Comparison of ENCODE assay signal across 2 cellular contexts in the genomic region with DNA sequence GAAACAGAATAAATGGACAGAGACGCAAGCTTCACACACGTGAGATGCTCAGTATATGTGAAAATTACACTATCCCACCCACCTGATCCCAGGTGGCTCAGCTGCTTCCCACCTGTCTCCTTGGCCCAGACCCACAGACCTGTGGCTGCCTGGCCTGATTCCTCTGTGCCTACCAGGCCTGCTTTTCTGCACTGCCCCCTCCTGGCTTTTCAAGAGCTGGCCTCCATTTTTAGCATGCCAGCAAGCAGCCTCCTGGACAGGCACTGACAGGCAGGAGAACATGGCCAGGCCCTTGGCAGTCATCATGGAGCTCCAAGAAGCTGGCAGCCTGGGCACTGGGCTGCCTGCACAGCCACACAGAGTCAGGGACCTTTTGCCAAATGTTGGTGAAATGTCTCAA.
TF ChIP-seq lines count a peak whose summit lies in the region.

No MANE protein-coding gene starts in this region.

TF ChIP-seq in GM23338, 12 proteins besides CTCF, POLR2A, EP300 and RAD21 (continues in another document):
- TF ChIP-seq, protein P1, sequence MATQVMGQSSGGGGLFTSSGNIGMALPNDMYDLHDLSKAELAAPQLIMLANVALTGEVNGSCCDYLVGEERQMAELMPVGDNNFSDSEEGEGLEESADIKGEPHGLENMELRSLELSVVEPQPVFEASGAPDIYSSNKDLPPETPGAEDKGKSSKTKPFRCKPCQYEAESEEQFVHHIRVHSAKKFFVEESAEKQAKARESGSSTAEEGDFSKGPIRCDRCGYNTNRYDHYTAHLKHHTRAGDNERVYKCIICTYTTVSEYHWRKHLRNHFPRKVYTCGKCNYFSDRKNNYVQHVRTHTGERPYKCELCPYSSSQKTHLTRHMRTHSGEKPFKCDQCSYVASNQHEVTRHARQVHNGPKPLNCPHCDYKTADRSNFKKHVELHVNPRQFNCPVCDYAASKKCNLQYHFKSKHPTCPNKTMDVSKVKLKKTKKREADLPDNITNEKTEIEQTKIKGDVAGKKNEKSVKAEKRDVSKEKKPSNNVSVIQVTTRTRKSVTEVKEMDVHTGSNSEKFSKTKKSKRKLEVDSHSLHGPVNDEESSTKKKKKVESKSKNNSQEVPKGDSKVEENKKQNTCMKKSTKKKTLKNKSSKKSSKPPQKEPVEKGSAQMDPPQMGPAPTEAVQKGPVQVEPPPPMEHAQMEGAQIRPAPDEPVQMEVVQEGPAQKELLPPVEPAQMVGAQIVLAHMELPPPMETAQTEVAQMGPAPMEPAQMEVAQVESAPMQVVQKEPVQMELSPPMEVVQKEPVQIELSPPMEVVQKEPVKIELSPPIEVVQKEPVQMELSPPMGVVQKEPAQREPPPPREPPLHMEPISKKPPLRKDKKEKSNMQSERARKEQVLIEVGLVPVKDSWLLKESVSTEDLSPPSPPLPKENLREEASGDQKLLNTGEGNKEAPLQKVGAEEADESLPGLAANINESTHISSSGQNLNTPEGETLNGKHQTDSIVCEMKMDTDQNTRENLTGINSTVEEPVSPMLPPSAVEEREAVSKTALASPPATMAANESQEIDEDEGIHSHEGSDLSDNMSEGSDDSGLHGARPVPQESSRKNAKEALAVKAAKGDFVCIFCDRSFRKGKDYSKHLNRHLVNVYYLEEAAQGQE (IDR thresholded peaks at IDR 0.05; ENCODE audit: unreplicated experiment) = no peak
- TF ChIP-seq NANOG (IDR thresholded peaks at IDR 0.05; ENCODE audit: borderline replicate concordance) (no peak), CREB1 (CRISPR knock-in tag; IDR thresholded peaks at IDR 0.05; ENCODE audit: low read depth) (no peak), EZH2 (IDR thresholded peaks at IDR 0.05; ENCODE audit: low read depth, unreplicated experiment) (no peak), STAT1 (IDR thresholded peaks at IDR 0.05; ENCODE audit: unreplicated experiment) (no peak), JUNB (IDR thresholded peaks at IDR 0.05; ENCODE audit: unreplicated experiment) (no peak), POLR2AphosphoS5 (IDR thresholded peaks at IDR 0.05; ENCODE audit: low read depth) (no peak), EZH2phosphoT487 (IDR thresholded peaks at IDR 0.05; ENCODE audit: unreplicated experiment) (no peak)
- TF ChIP-seq, protein P2, sequence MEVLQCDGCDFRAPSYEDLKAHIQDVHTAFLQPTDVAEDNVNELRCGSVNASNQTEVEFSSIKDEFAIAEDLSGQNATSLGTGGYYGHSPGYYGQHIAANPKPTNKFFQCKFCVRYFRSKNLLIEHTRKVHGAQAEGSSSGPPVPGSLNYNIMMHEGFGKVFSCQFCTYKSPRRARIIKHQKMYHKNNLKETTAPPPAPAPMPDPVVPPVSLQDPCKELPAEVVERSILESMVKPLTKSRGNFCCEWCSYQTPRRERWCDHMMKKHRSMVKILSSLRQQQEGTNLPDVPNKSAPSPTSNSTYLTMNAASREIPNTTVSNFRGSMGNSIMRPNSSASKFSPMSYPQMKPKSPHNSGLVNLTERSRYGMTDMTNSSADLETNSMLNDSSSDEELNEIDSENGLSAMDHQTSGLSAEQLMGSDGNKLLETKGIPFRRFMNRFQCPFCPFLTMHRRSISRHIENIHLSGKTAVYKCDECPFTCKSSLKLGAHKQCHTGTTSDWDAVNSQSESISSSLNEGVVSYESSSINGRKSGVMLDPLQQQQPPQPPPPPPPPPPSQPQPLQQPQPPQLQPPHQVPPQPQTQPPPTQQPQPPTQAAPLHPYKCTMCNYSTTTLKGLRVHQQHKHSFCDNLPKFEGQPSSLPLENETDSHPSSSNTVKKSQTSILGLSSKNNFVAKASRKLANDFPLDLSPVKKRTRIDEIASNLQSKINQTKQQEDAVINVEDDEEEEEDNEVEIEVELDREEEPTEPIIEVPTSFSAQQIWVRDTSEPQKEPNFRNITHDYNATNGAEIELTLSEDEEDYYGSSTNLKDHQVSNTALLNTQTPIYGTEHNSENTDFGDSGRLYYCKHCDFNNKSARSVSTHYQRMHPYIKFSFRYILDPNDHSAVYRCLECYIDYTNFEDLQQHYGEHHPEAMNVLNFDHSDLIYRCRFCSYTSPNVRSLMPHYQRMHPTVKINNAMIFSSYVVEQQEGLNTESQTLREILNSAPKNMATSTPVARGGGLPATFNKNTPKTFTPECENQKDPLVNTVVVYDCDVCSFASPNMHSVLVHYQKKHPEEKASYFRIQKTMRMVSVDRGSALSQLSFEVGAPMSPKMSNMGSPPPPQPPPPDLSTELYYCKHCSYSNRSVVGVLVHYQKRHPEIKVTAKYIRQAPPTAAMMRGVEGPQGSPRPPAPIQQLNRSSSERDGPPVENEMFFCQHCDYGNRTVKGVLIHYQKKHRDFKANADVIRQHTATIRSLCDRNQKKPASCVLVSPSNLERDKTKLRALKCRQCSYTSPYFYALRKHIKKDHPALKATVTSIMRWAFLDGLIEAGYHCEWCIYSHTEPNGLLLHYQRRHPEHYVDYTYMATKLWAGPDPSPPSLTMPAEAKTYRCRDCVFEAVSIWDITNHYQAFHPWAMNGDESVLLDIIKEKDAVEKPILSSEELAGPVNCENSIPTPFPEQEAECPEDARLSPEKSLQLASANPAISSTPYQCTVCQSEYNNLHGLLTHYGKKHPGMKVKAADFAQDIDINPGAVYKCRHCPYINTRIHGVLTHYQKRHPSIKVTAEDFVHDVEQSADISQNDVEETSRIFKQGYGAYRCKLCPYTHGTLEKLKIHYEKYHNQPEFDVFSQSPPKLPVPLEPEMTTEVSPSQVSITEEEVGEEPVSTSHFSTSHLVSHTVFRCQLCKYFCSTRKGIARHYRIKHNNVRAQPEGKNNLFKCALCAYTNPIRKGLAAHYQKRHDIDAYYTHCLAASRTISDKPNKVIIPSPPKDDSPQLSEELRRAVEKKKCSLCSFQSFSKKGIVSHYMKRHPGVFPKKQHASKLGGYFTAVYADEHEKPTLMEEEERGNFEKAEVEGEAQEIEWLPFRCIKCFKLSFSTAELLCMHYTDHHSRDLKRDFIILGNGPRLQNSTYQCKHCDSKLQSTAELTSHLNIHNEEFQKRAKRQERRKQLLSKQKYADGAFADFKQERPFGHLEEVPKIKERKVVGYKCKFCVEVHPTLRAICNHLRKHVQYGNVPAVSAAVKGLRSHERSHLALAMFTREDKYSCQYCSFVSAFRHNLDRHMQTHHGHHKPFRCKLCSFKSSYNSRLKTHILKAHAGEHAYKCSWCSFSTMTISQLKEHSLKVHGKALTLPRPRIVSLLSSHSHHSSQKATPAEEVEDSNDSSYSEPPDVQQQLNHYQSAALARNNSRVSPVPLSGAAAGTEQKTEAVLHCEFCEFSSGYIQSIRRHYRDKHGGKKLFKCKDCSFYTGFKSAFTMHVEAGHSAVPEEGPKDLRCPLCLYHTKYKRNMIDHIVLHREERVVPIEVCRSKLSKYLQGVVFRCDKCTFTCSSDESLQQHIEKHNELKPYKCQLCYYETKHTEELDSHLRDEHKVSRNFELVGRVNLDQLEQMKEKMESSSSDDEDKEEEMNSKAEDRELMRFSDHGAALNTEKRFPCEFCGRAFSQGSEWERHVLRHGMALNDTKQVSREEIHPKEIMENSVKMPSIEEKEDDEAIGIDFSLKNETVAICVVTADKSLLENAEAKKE (CRISPR knock-in tag; IDR thresholded peaks at IDR 0.05) = no peak
- TF ChIP-seq, protein P3, sequence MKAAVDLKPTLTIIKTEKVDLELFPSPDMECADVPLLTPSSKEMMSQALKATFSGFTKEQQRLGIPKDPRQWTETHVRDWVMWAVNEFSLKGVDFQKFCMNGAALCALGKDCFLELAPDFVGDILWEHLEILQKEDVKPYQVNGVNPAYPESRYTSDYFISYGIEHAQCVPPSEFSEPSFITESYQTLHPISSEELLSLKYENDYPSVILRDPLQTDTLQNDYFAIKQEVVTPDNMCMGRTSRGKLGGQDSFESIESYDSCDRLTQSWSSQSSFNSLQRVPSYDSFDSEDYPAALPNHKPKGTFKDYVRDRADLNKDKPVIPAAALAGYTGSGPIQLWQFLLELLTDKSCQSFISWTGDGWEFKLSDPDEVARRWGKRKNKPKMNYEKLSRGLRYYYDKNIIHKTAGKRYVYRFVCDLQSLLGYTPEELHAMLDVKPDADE (IDR thresholded peaks at IDR 0.05) = no peak

TF ChIP-seq in WTC11, 78 proteins besides CTCF, POLR2A, EP300 and RAD21 (continued from another document):
- TF ChIP-seq, protein P4, sequence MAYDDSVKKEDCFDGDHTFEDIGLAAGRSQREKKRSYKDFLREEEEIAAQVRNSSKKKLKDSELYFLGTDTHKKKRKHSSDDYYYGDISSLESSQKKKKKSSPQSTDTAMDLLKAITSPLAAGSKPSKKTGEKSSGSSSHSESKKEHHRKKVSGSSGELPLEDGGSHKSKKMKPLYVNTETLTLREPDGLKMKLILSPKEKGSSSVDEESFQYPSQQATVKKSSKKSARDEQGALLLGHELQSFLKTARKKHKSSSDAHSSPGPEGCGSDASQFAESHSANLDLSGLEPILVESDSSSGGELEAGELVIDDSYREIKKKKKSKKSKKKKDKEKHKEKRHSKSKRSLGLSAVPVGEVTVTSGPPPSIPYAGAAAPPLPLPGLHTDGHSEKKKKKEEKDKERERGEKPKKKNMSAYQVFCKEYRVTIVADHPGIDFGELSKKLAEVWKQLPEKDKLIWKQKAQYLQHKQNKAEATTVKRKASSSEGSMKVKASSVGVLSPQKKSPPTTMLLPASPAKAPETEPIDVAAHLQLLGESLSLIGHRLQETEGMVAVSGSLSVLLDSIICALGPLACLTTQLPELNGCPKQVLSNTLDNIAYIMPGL (CRISPR knock-in tag; IDR thresholded peaks at IDR 0.05) = no peak
- TF ChIP-seq OVOL2 (CRISPR knock-in tag; IDR thresholded peaks at IDR 0.05; ENCODE audit: borderline replicate concordance) (no peak), ELF4 (CRISPR knock-in tag; IDR thresholded peaks at IDR 0.05; ENCODE audit: low read depth) (no peak), NFATC4 (CRISPR knock-in tag; IDR thresholded peaks at IDR 0.05) (no peak), TEAD4 (CRISPR knock-in tag; IDR thresholded peaks at IDR 0.05) (no peak), GRHL2 (CRISPR knock-in tag; IDR thresholded peaks at IDR 0.05; ENCODE audit: insufficient replicate concordance, severe bottlenecking) (no peak), CREM (CRISPR knock-in tag; IDR thresholded peaks at IDR 0.05) (no peak)
- TF ChIP-seq, protein P5, sequence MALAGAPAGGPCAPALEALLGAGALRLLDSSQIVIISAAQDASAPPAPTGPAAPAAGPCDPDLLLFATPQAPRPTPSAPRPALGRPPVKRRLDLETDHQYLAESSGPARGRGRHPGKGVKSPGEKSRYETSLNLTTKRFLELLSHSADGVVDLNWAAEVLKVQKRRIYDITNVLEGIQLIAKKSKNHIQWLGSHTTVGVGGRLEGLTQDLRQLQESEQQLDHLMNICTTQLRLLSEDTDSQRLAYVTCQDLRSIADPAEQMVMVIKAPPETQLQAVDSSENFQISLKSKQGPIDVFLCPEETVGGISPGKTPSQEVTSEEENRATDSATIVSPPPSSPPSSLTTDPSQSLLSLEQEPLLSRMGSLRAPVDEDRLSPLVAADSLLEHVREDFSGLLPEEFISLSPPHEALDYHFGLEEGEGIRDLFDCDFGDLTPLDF (CRISPR knock-in tag; IDR thresholded peaks at IDR 0.05) = no peak
- TF ChIP-seq, protein P6, sequence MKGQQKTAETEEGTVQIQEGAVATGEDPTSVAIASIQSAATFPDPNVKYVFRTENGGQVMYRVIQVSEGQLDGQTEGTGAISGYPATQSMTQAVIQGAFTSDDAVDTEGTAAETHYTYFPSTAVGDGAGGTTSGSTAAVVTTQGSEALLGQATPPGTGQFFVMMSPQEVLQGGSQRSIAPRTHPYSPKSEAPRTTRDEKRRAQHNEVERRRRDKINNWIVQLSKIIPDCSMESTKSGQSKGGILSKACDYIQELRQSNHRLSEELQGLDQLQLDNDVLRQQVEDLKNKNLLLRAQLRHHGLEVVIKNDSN (CRISPR knock-in tag; IDR thresholded peaks at IDR 0.05) = no peak
- TF ChIP-seq, protein P7, sequence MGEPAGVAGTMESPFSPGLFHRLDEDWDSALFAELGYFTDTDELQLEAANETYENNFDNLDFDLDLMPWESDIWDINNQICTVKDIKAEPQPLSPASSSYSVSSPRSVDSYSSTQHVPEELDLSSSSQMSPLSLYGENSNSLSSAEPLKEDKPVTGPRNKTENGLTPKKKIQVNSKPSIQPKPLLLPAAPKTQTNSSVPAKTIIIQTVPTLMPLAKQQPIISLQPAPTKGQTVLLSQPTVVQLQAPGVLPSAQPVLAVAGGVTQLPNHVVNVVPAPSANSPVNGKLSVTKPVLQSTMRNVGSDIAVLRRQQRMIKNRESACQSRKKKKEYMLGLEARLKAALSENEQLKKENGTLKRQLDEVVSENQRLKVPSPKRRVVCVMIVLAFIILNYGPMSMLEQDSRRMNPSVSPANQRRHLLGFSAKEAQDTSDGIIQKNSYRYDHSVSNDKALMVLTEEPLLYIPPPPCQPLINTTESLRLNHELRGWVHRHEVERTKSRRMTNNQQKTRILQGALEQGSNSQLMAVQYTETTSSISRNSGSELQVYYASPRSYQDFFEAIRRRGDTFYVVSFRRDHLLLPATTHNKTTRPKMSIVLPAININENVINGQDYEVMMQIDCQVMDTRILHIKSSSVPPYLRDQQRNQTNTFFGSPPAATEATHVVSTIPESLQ (CRISPR knock-in tag; IDR thresholded peaks at IDR 0.05) = no peak
- TF ChIP-seq, protein P8, sequence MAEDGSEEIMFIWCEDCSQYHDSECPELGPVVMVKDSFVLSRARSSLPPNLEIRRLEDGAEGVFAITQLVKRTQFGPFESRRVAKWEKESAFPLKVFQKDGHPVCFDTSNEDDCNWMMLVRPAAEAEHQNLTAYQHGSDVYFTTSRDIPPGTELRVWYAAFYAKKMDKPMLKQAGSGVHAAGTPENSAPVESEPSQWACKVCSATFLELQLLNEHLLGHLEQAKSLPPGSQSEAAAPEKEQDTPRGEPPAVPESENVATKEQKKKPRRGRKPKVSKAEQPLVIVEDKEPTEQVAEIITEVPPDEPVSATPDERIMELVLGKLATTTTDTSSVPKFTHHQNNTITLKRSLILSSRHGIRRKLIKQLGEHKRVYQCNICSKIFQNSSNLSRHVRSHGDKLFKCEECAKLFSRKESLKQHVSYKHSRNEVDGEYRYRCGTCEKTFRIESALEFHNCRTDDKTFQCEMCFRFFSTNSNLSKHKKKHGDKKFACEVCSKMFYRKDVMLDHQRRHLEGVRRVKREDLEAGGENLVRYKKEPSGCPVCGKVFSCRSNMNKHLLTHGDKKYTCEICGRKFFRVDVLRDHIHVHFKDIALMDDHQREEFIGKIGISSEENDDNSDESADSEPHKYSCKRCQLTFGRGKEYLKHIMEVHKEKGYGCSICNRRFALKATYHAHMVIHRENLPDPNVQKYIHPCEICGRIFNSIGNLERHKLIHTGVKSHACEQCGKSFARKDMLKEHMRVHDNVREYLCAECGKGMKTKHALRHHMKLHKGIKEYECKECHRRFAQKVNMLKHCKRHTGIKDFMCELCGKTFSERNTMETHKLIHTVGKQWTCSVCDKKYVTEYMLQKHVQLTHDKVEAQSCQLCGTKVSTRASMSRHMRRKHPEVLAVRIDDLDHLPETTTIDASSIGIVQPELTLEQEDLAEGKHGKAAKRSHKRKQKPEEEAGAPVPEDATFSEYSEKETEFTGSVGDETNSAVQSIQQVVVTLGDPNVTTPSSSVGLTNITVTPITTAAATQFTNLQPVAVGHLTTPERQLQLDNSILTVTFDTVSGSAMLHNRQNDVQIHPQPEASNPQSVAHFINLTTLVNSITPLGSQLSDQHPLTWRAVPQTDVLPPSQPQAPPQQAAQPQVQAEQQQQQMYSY (CRISPR knock-in tag; IDR thresholded peaks at IDR 0.05) = no peak
